ENCODE assay signal across 15 cellular contexts in genomic region chr10:14024349-14025202, GRCh38.
A peak's percentile ranks its signal among the peaks of the same experiment; 100 is the strongest.
DNase-seq lines count a peak whose midpoint lies in the region; ATAC-seq, FAIRE-seq and TF ChIP-seq lines count a peak whose summit lies in the region.
"Had no signal": no experiment of that assay in that cellular context is flagged by ENCODE, and none has a peak within 500 bp of the region (broad histone marks: within the 10 kb centered on the region; RNA-seq: fewer than 3 reads in every experiment).

No MANE protein-coding gene starts in this region.

- TF ChIP-seq RAD21 in HepG2 (CRISPR knock-in tag; IDR thresholded peaks at IDR 0.05), result no peak

- no peak for FAIRE-seq in HepG2 (lab: Jason Lieb, UNC)
- FAIRE-seq in H54 (lab: Jason Lieb, UNC), result no peak
- FAIRE-seq: A204.1 had no signal

- no peak overlapping the region for H2AFZ ChIP-seq in HepG2 (ENCODE audit: low read length)

- WGBS in right lobe of liver (ENCODE audit: insufficient coverage, low coverage, low lambda C conversion rate, missing lambda C conversion rate), result 57% methylated on average over 11 of the region's 15 CpGs
- WGBS in HepG2 (ENCODE audit: low lambda C conversion rate), result 0% methylated on average over 13 of the region's 15 CpGs
- 68 to 85% methylated on average over 14 to 15 of the region's 15 CpGs for WGBS in esophagus squamous epithelium, 2 donors

- in situ Hi-C loops in HepG2 (cut with HindIII; ENCODE audit: extremely low pct_ligation_motif_present, low pct_unique_long_range_greater_than_20kb), result no loop called here

- BruUV-seq in HepG2 (replicated peaks; lab: Mats Ljungman, UMichigan), result no TSS peak

- no peaks in the 10 kb centered on the region for H3K79me2 ChIP-seq in HepG2 (ENCODE audit: insufficient read depth, low read length)

- no peak for TF ChIP-seq CTCF in right lobe of liver (IDR thresholded peaks at IDR 0.05)
- no peak for TF ChIP-seq CTCF in HepG2 (CRISPR knock-in tag; IDR thresholded peaks at IDR 0.05)
- no peak for TF ChIP-seq CTCF in esophagus squamous epithelium (IDR thresholded peaks at IDR 0.05)
- no peak for TF ChIP-seq CTCF in mesothelial cell of epicardium (IDR thresholded peaks at IDR 0.05; ENCODE audit: unreplicated experiment)

- CTCF ChIA-PET in HepG2 (lab: Yijun Ruan, JAX; ENCODE audit: low intra/inter-chr PET ratio, low total read pairs), result no interaction called here

- H3K36me3 Mint-ChIP-seq in naive B cell (no peaks in the 10 kb centered on the region), mesothelial cell of epicardium (no peaks in the 10 kb centered on the region)

- no peaks in the 10 kb centered on the region for H3K9me3 ChIP-seq in right lobe of liver
- H3K9me3 ChIP-seq in HepG2 (ENCODE audit: low read length), result no peaks in the 10 kb centered on the region
- H3K9me3 ChIP-seq in esophagus squamous epithelium, result no peaks in the 10 kb centered on the region
- H3K9me3 ChIP-seq: thyroid gland had no signal

- peak; percentile 30 for TF ChIP-seq POLR2A in right lobe of liver (IDR thresholded peaks at IDR 0.05)
- no peak for TF ChIP-seq POLR2A in HepG2 (IDR thresholded peaks at IDR 0.05; ENCODE audit: insufficient read depth in 1 of 2, low read depth in 2 of 2, low read length in 2 of 2)
- no peak for TF ChIP-seq POLR2A in esophagus squamous epithelium (IDR thresholded peaks at IDR 0.05)
- TF ChIP-seq POLR2A in H54 (IDR thresholded peaks at IDR 0.05; ENCODE audit: low read depth, low read length), result no peak

- POLR2A ChIA-PET in HepG2 (lab: Yijun Ruan, JAX), result no interaction called here

- H3K4me3 Mint-ChIP-seq in naive B cell (peak overlapping the region; percentile 52 to 88 (median 78)), mesothelial cell of epicardium (no peak overlapping the region)

- no peaks in the 10 kb centered on the region for H3K36me3 ChIP-seq in right lobe of liver
- no peaks in the 10 kb centered on the region for H3K36me3 ChIP-seq in HepG2 (replicated peaks in 1 of 2; ENCODE audit: control insufficient read depth in 1 of 2, insufficient read depth in 2 of 2, low read length in 2 of 2)
- no peaks in the 10 kb centered on the region for H3K36me3 ChIP-seq in esophagus squamous epithelium
- H3K36me3 ChIP-seq: thyroid gland had no signal

- no peaks in the 10 kb centered on the region for H4K20me1 ChIP-seq in HepG2 (ENCODE audit: insufficient read depth, low read length)

- H3K27me3 ChIP-seq in right lobe of liver (no peaks in the 10 kb centered on the region), HepG2 (ENCODE audit: control insufficient read depth in 1 of 2, insufficient read depth in 2 of 2, low read length in 2 of 2) (peaks cover 4 to 20% of the 10 kb centered on the region in 2 experiments; a peak in 3 of 5 replicates), esophagus squamous epithelium (peaks cover 0 to 12% (median 0%) of the 10 kb centered on the region in 4 donors)
- H3K27me3 ChIP-seq: thyroid gland had no signal

- H3K9me3 Mint-ChIP-seq in naive B cell (peaks cover 0 to 9% (median 0%) of the 10 kb centered on the region in 7 donors), mesothelial cell of epicardium (peaks cover under 1% of the 10 kb centered on the region)

- H3K4me1 ChIP-seq in right lobe of liver (no peaks in the 10 kb centered on the region), HepG2 (ENCODE audit: insufficient read depth, low read length) (no peaks in the 10 kb centered on the region), esophagus squamous epithelium (peaks cover 0 to 7% (median 0%) of the 10 kb centered on the region in 3 donors)
- H3K4me1 ChIP-seq: thyroid gland had no signal

- H3K4me1 Mint-ChIP-seq in naive B cell (peaks cover 7 to 28% (median 26%) of the 10 kb centered on the region in 3 donors), mesothelial cell of epicardium (peaks cover 26% of the 10 kb centered on the region)

- H3K27me3 Mint-ChIP-seq in naive B cell (peaks cover 36 to 62% (median 47%) of the 10 kb centered on the region in 3 donors), mesothelial cell of epicardium (ENCODE audit: low read depth) (peaks cover 21% of the 10 kb centered on the region)

- no peak overlapping the region for H3K4me2 ChIP-seq in HepG2 (ENCODE audit: low read depth, low read length)

- TF ChIP-seq EP300 in HepG2 (IDR thresholded peaks at IDR 0.05; ENCODE audit: low read depth in 2 of 2, low read length in 2 of 2), result no peak
- no peak for TF ChIP-seq EP300 in HepG2 (CRISPR knock-in tag; IDR thresholded peaks at IDR 0.05; ENCODE audit: borderline replicate concordance)

- intact Hi-C loops in right lobe of liver (cut with DNase I) (no loop called here), HepG2 (cut with micrococcal nuclease; ENCODE audit: unreplicated experiment) (no loop called here), esophagus squamous epithelium (cut with DNase I) (no loop called here)

- ATAC-seq in right lobe of liver (peak; percentile 36 to 65 (median 48)), HepG2 (no peak), naive B cell (ENCODE audit: low read depth in 2 of 2) (peak; percentile 69 to 81), GM21526 (IDR thresholded peaks at IDR 0.05; ENCODE audit: low FRiP score, unreplicated experiment) (no peak)

- H3K27ac ChIP-seq in right lobe of liver (peak overlapping the region in 1 of 3 donors; percentile 13), HepG2 (ENCODE audit: extremely low read length, insufficient read depth, low read length) (no peak overlapping the region), esophagus squamous epithelium (peak overlapping the region in 2 of 4 donors; percentile 7 to 54)
- H3K27ac ChIP-seq: RWPE1, thyroid gland, VCaP had no signal

- H3K9ac ChIP-seq in HepG2 (ENCODE audit: insufficient read depth, low read depth, low read length), result no peak overlapping the region

- no peak for DNase-seq in right lobe of liver
- no peak for DNase-seq in HepG2 (ENCODE audit: low spot score)
- no peak for DNase-seq in esophagus squamous epithelium (lab: John Stamatoyannopoulos, UW)
- peak; percentile 21 for DNase-seq in naive B cell
- DNase-seq in mesothelial cell of epicardium (ENCODE audit: low spot score in 2 of 2, unreplicated experiment in 2 of 2), result no peak
- DNase-seq in H54 (ENCODE audit: insufficient read length, low spot score), result no peak
- no peak for DNase-seq in GOT3 (lab: John Stamatoyannopoulos, UW)
- DNase-seq: effector CD8-positive, alpha-beta T cell; NCI-H345; thyroid gland had no signal

- H3K4me3 ChIP-seq in right lobe of liver (no peak overlapping the region), HepG2 (replicated peaks in 1 of 3; ENCODE audit: insufficient read depth in 1 of 3, low read depth in 2 of 3, low read length in 3 of 3) (no peak overlapping the region), esophagus squamous epithelium (peak overlapping the region in 3 of 4 donors; percentile 1 to 23 (median 17))
- H3K4me3 ChIP-seq: thyroid gland had no signal

- H3K27ac Mint-ChIP-seq in naive B cell (peak overlapping the region in 5 of 6 donors; percentile 16 to 83 (median 56)), mesothelial cell of epicardium (no peak overlapping the region)
- H3K27ac Mint-ChIP-seq: progenitor cell of endocrine pancreas had no signal

TF ChIP-seq in HepG2, 621 proteins besides CTCF, POLR2A, EP300 and RAD21:
- no peak for TF ChIP-seq ZNF556 (CRISPR knock-in tag; IDR thresholded peaks at IDR 0.05; ENCODE audit: borderline replicate concordance)
- no peak for TF ChIP-seq ZBTB38 (CRISPR knock-in tag; IDR thresholded peaks at IDR 0.05)
- TF ChIP-seq PLRG1 (conservative IDR thresholded peaks at IDR 0.05), result no peak
- TF ChIP-seq SAP130 (CRISPR knock-in tag; IDR thresholded peaks at IDR 0.05; ENCODE audit: low read depth), result no peak
- no peak for TF ChIP-seq ZNF460 (CRISPR knock-in tag; IDR thresholded peaks at IDR 0.05; ENCODE audit: borderline replicate concordance)
- no peak for TF ChIP-seq ZNF562 (CRISPR knock-in tag; IDR thresholded peaks at IDR 0.05; ENCODE audit: borderline replicate concordance)
- no peak for TF ChIP-seq HNRNPL (IDR thresholded peaks at IDR 0.05; ENCODE audit: low read depth, low read length)
- no peak for TF ChIP-seq SIN3A (IDR thresholded peaks at IDR 0.05; ENCODE audit: borderline replicate concordance, low read depth, low read length)
- no peak for TF ChIP-seq ZBTB1 (CRISPR knock-in tag; IDR thresholded peaks at IDR 0.05; ENCODE audit: borderline replicate concordance)
- TF ChIP-seq DNMT1 (CRISPR knock-in tag; IDR thresholded peaks at IDR 0.05), result no peak
- no peak for TF ChIP-seq FIP1L1 (IDR thresholded peaks at IDR 0.05; ENCODE audit: borderline replicate concordance, insufficient read depth, low read depth, low read length)
- TF ChIP-seq ZBTB7B (CRISPR knock-in tag; IDR thresholded peaks at IDR 0.05), result no peak
- no peak for TF ChIP-seq CC2D1A (CRISPR knock-in tag; IDR thresholded peaks at IDR 0.05)
- no peak for TF ChIP-seq DRAP1 (CRISPR knock-in tag; IDR thresholded peaks at IDR 0.05)
TF ChIP-seq in HepG2: peak in this region for 0.

Comparison
In these comparisons a context has a peak if more than half of its experiments do, and no peak if none do; other contexts are left out.
1. ATAC-seq: peak in right lobe of liver (4 of 4) and naive B cell (2 of 2); none in HepG2 (single experiment) and GM21526 (single experiment).
2. H3K4me3 ChIP-seq: peak in esophagus squamous epithelium (3 of 4); none in right lobe of liver (0 of 3) and HepG2 (0 of 3).